In the genomic region with DNA sequence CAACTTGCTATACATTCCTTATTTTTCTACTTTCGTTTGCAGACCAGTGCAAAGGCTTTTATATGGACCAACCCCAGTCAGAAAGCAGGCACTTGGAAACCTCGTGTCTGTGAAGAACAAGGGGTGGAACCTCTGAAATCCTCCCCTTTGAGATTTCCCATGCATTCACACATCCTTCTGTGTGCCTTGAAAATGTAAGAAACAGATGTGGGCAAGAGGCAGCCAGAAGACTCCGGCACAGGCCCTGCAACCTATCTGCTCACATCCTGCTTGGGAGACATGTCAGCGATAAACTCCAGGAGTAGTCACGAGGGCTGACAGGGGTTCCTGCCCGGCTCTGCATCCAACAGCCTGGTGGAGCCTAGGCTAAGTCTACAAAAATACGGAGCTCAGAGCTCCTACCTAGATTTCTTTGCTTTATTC, we compare ENCODE assay signal across 1 cellular context.
A peak's percentile ranks its signal among the peaks of the same experiment; 100 is the strongest.
TF ChIP-seq lines count a peak whose summit lies in the region.

No MANE protein-coding gene starts in this region.

TF ChIP-seq in K562, 482 proteins besides CTCF, POLR2A, EP300 and RAD21 (continued from another document and continues in another):
- TF ChIP-seq, protein P1, sequence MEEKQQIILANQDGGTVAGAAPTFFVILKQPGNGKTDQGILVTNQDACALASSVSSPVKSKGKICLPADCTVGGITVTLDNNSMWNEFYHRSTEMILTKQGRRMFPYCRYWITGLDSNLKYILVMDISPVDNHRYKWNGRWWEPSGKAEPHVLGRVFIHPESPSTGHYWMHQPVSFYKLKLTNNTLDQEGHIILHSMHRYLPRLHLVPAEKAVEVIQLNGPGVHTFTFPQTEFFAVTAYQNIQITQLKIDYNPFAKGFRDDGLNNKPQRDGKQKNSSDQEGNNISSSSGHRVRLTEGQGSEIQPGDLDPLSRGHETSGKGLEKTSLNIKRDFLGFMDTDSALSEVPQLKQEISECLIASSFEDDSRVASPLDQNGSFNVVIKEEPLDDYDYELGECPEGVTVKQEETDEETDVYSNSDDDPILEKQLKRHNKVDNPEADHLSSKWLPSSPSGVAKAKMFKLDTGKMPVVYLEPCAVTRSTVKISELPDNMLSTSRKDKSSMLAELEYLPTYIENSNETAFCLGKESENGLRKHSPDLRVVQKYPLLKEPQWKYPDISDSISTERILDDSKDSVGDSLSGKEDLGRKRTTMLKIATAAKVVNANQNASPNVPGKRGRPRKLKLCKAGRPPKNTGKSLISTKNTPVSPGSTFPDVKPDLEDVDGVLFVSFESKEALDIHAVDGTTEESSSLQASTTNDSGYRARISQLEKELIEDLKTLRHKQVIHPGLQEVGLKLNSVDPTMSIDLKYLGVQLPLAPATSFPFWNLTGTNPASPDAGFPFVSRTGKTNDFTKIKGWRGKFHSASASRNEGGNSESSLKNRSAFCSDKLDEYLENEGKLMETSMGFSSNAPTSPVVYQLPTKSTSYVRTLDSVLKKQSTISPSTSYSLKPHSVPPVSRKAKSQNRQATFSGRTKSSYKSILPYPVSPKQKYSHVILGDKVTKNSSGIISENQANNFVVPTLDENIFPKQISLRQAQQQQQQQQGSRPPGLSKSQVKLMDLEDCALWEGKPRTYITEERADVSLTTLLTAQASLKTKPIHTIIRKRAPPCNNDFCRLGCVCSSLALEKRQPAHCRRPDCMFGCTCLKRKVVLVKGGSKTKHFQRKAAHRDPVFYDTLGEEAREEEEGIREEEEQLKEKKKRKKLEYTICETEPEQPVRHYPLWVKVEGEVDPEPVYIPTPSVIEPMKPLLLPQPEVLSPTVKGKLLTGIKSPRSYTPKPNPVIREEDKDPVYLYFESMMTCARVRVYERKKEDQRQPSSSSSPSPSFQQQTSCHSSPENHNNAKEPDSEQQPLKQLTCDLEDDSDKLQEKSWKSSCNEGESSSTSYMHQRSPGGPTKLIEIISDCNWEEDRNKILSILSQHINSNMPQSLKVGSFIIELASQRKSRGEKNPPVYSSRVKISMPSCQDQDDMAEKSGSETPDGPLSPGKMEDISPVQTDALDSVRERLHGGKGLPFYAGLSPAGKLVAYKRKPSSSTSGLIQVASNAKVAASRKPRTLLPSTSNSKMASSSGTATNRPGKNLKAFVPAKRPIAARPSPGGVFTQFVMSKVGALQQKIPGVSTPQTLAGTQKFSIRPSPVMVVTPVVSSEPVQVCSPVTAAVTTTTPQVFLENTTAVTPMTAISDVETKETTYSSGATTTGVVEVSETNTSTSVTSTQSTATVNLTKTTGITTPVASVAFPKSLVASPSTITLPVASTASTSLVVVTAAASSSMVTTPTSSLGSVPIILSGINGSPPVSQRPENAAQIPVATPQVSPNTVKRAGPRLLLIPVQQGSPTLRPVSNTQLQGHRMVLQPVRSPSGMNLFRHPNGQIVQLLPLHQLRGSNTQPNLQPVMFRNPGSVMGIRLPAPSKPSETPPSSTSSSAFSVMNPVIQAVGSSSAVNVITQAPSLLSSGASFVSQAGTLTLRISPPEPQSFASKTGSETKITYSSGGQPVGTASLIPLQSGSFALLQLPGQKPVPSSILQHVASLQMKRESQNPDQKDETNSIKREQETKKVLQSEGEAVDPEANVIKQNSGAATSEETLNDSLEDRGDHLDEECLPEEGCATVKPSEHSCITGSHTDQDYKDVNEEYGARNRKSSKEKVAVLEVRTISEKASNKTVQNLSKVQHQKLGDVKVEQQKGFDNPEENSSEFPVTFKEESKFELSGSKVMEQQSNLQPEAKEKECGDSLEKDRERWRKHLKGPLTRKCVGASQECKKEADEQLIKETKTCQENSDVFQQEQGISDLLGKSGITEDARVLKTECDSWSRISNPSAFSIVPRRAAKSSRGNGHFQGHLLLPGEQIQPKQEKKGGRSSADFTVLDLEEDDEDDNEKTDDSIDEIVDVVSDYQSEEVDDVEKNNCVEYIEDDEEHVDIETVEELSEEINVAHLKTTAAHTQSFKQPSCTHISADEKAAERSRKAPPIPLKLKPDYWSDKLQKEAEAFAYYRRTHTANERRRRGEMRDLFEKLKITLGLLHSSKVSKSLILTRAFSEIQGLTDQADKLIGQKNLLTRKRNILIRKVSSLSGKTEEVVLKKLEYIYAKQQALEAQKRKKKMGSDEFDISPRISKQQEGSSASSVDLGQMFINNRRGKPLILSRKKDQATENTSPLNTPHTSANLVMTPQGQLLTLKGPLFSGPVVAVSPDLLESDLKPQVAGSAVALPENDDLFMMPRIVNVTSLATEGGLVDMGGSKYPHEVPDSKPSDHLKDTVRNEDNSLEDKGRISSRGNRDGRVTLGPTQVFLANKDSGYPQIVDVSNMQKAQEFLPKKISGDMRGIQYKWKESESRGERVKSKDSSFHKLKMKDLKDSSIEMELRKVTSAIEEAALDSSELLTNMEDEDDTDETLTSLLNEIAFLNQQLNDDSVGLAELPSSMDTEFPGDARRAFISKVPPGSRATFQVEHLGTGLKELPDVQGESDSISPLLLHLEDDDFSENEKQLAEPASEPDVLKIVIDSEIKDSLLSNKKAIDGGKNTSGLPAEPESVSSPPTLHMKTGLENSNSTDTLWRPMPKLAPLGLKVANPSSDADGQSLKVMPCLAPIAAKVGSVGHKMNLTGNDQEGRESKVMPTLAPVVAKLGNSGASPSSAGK (IDR thresholded peaks at IDR 0.05) = peak; percentile 87
- TF ChIP-seq ZFX (CRISPR knock-in tag; IDR thresholded peaks at IDR 0.05) (no peak), ZNF324 (CRISPR knock-in tag; IDR thresholded peaks at IDR 0.05) (no peak), MIER1 (IDR thresholded peaks at IDR 0.05; ENCODE audit: low read depth) (no peak), NONO (IDR thresholded peaks at IDR 0.05; ENCODE audit: low read depth in 2 of 2, low read length in 1 of 2) (no peak), MXI1 (IDR thresholded peaks at IDR 0.05; ENCODE audit: low read depth, low read length) (no peak), CREM (IDR thresholded peaks at IDR 0.05; ENCODE audit: low read depth) (no peak), EP400 (IDR thresholded peaks at IDR 0.05) (0 out of 2 replicates have a peak, but pooled peaks have one; percentile 18), TOE1 (IDR thresholded peaks at IDR 0.05; ENCODE audit: borderline replicate concordance) (peak; percentile 70; the same call in 1 of the 2 replicates), TOE1 (CRISPR knock-in tag; IDR thresholded peaks at IDR 0.05; ENCODE audit: borderline replicate concordance, low read depth) (no peak), HDAC8 (tag; IDR thresholded peaks at IDR 0.05) (0 out of 2 replicates have a peak, but pooled peaks have one; percentile 20), ZNF354B (CRISPR knock-in tag; IDR thresholded peaks at IDR 0.05) (no peak), HNRNPH1 (optimal IDR thresholded peaks at IDR 0.05; ENCODE audit: low read depth, low read length) (no peak), MEIS2 (IDR thresholded peaks at IDR 0.05; ENCODE audit: partially characterized antibody) (peak; percentile 30), PYGO2 (tag; IDR thresholded peaks at IDR 0.05) (no peak), ZNF586 (CRISPR knock-in tag; conservative IDR thresholded peaks at IDR 0.05) (no peak), PML (IDR thresholded peaks at IDR 0.05; ENCODE audit: low read length) (no peak), ZNF133 (CRISPR knock-in tag; IDR thresholded peaks at IDR 0.05) (no peak), IRF2 (CRISPR knock-in tag; IDR thresholded peaks at IDR 0.05) (no peak)
- TF ChIP-seq, protein P2, sequence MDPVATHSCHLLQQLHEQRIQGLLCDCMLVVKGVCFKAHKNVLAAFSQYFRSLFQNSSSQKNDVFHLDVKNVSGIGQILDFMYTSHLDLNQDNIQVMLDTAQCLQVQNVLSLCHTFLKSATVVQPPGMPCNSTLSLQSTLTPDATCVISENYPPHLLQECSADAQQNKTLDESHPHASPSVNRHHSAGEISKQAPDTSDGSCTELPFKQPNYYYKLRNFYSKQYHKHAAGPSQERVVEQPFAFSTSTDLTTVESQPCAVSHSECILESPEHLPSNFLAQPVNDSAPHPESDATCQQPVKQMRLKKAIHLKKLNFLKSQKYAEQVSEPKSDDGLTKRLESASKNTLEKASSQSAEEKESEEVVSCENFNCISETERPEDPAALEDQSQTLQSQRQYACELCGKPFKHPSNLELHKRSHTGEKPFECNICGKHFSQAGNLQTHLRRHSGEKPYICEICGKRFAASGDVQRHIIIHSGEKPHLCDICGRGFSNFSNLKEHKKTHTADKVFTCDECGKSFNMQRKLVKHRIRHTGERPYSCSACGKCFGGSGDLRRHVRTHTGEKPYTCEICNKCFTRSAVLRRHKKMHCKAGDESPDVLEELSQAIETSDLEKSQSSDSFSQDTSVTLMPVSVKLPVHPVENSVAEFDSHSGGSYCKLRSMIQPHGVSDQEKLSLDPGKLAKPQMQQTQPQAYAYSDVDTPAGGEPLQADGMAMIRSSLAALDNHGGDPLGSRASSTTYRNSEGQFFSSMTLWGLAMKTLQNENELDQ (CRISPR knock-in tag; IDR thresholded peaks at IDR 0.05; ENCODE audit: borderline replicate concordance) = no peak
- TF ChIP-seq, protein P3, sequence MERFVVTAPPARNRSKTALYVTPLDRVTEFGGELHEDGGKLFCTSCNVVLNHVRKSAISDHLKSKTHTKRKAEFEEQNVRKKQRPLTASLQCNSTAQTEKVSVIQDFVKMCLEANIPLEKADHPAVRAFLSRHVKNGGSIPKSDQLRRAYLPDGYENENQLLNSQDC (CRISPR knock-in tag; IDR thresholded peaks at IDR 0.05) = no peak
- TF ChIP-seq, protein P4, sequence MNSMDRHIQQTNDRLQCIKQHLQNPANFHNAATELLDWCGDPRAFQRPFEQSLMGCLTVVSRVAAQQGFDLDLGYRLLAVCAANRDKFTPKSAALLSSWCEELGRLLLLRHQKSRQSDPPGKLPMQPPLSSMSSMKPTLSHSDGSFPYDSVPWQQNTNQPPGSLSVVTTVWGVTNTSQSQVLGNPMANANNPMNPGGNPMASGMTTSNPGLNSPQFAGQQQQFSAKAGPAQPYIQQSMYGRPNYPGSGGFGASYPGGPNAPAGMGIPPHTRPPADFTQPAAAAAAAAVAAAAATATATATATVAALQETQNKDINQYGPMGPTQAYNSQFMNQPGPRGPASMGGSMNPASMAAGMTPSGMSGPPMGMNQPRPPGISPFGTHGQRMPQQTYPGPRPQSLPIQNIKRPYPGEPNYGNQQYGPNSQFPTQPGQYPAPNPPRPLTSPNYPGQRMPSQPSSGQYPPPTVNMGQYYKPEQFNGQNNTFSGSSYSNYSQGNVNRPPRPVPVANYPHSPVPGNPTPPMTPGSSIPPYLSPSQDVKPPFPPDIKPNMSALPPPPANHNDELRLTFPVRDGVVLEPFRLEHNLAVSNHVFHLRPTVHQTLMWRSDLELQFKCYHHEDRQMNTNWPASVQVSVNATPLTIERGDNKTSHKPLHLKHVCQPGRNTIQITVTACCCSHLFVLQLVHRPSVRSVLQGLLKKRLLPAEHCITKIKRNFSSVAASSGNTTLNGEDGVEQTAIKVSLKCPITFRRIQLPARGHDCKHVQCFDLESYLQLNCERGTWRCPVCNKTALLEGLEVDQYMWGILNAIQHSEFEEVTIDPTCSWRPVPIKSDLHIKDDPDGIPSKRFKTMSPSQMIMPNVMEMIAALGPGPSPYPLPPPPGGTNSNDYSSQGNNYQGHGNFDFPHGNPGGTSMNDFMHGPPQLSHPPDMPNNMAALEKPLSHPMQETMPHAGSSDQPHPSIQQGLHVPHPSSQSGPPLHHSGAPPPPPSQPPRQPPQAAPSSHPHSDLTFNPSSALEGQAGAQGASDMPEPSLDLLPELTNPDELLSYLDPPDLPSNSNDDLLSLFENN (IDR thresholded peaks at IDR 0.05; ENCODE audit: low read depth in 2 of 2, low read length in 2 of 2) = no peak
- TF ChIP-seq, protein P5, sequence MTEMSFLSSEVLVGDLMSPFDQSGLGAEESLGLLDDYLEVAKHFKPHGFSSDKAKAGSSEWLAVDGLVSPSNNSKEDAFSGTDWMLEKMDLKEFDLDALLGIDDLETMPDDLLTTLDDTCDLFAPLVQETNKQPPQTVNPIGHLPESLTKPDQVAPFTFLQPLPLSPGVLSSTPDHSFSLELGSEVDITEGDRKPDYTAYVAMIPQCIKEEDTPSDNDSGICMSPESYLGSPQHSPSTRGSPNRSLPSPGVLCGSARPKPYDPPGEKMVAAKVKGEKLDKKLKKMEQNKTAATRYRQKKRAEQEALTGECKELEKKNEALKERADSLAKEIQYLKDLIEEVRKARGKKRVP (CRISPR knock-in tag; IDR thresholded peaks at IDR 0.05) = peak; percentile 8; the same call in 1 of the 2 replicates
- TF ChIP-seq, protein P6, sequence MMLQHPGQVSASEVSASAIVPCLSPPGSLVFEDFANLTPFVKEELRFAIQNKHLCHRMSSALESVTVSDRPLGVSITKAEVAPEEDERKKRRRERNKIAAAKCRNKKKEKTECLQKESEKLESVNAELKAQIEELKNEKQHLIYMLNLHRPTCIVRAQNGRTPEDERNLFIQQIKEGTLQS (IDR thresholded peaks at IDR 0.05) = no peak
- TF ChIP-seq, protein P6 (CRISPR knock-in tag; conservative IDR thresholded peaks at IDR 0.05) = no peak
